9 cellular contexts compared by ENCODE assay signal in the genomic region with DNA sequence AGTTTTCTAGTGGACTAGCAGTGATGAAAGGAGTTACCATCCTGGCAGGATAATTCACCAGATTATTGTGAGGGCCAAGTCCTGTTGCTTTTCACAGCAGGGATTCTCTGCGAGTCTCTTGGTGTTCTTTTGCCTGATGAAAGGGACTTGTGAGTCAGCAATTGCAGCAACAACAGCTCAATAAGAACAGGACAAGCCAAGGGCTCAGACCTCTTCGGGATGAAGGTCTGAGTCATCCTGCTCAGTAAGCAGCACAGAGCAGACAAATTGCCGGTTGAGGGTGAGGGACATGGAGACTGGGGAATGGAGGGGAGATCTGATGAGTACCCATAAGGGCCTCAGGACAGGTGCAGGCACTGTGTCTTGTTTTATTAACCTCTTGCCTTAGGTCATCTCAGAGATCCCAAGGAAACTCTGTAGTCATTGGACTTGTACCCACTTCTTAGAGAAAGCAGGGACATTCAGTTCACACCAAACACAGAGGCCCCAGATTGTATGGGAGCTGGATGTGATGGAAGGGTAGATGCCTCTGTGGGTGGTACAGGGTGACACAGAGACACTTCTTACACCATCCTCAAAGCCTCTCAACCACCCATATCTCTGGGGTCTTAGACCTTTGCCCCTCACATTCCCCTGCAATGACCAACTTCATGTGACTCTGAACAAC.
A peak's percentile ranks its signal among the peaks of the same experiment; 100 is the strongest.
DNase-seq lines count a peak whose midpoint lies in the region; ATAC-seq, FAIRE-seq and TF ChIP-seq lines count a peak whose summit lies in the region.
"Had no signal": no experiment of that assay in that cellular context is flagged by ENCODE, and none has a peak within 500 bp of the region (broad histone marks: within the 10 kb centered on the region; RNA-seq: fewer than 3 reads in every experiment).

No MANE protein-coding gene starts in this region.

- peaks cover 23% of the 10 kb centered on the region for H3F3A ChIP-seq in GM23248 (ENCODE audit: insufficient read depth)

- no peak overlapping the region for H3K4me2 ChIP-seq in GM23248 (ENCODE audit: unreplicated experiment)

- H3K9ac ChIP-seq in GM23248 (no peak overlapping the region), NT2/D1 (ENCODE audit: insufficient read length, low read depth) (no peak overlapping the region)

- no peaks in the 10 kb centered on the region for H3K79me2 ChIP-seq in GM23248 (ENCODE audit: insufficient read depth)

- H3K36me3 ChIP-seq in GM23248 (ENCODE audit: low read depth) (no peaks in the 10 kb centered on the region), NT2/D1 (ENCODE audit: insufficient read depth, insufficient read length, low read length) (no peaks in the 10 kb centered on the region), psoas muscle (ENCODE audit: insufficient read depth in 1 of 2, low read depth in 1 of 2) (no peaks in the 10 kb centered on the region)
- H3K36me3 ChIP-seq: Peyer's patch had no signal

- H2AFZ ChIP-seq in GM23248, result no peak overlapping the region

- no peaks in the 10 kb centered on the region for H3K9me2 ChIP-seq in GM23248 (ENCODE audit: insufficient read depth)

- H3K9me3 Mint-ChIP-seq in effector memory CD8-positive, alpha-beta T cell, result no peaks in the 10 kb centered on the region

- FAIRE-seq in D721Med (lab: Jason Lieb, UNC), result no peak

- H4K20me1 ChIP-seq in GM23248 (ENCODE audit: insufficient read depth), result no peaks in the 10 kb centered on the region

- H3K27me3 ChIP-seq in GM23248 (replicated peaks; ENCODE audit: insufficient read depth) (no peaks in the 10 kb centered on the region), NT2/D1 (ENCODE audit: insufficient read depth, insufficient read length) (peaks cover 25% of the 10 kb centered on the region), psoas muscle (ENCODE audit: insufficient read depth in 3 of 3, low read length in 2 of 3) (no peaks in the 10 kb centered on the region), dorsolateral prefrontal cortex (peaks cover 0 to 6% (median 0%) of the 10 kb centered on the region in 45 donors)
- H3K27me3 ChIP-seq: Peyer's patch had no signal

- ATAC-seq in psoas muscle, result peak; percentile 73 to 91 (median 86)
- no peak for ATAC-seq in effector memory CD8-positive, alpha-beta T cell (replicated peaks)

- WGBS in GM23248 (ENCODE audit: low coverage in 1 of 2, low lambda C conversion rate in 2 of 2, missing lambda C conversion rate in 2 of 2), 2 experiments, result 0% methylated on average over 3 of the region's 3 CpGs
- 37 to 43% (median 40%) methylated on average over 3 of the region's 3 CpGs for WGBS in psoas muscle, 3 donors

- intact Hi-C loops in psoas muscle (cut with DNase I), result no loop called here
- intact Hi-C loops in dorsolateral prefrontal cortex (cut with DNase I), result no loop called here

- H3K27me3 Mint-ChIP-seq in effector memory CD8-positive, alpha-beta T cell, result peaks cover 7 to 57% of the 10 kb centered on the region in 2 donors

- no peak for TF ChIP-seq CTCF in epithelial cell of proximal tubule (conservative IDR thresholded peaks at IDR 0.05; ENCODE audit: low read depth, low read length)
- TF ChIP-seq CTCF in psoas muscle (IDR thresholded peaks at IDR 0.05), result no peak
- no peak for TF ChIP-seq CTCF in dorsolateral prefrontal cortex (IDR thresholded peaks at IDR 0.05 in 54 of 56, conservative IDR thresholded peaks at IDR 0.05 in 2 of 56; ENCODE audit: low read depth in 1 of 56, partially characterized antibody in 56 of 56)
- no peak for TF ChIP-seq CTCF in D721Med (IDR thresholded peaks at IDR 0.05; ENCODE audit: insufficient read depth, missing control alignments)

- no peak overlapping the region for H3K4me3 Mint-ChIP-seq in effector memory CD8-positive, alpha-beta T cell

- H3K9me3 ChIP-seq in GM23248 (ENCODE audit: low read depth) (no peaks in the 10 kb centered on the region), NT2/D1 (ENCODE audit: insufficient read depth, low read length) (no peaks in the 10 kb centered on the region), psoas muscle (no peaks in the 10 kb centered on the region)
- H3K9me3 ChIP-seq: Peyer's patch had no signal

- H3K4me1 ChIP-seq in GM23248 (ENCODE audit: insufficient read depth) (peaks cover 13% of the 10 kb centered on the region), NT2/D1 (ENCODE audit: insufficient read depth, insufficient read length) (peaks cover 26% of the 10 kb centered on the region), psoas muscle (peaks cover 10% of the 10 kb centered on the region)

- H3K36me3 Mint-ChIP-seq in effector memory CD8-positive, alpha-beta T cell (ENCODE audit: insufficient read depth), result peaks cover 4% of the 10 kb centered on the region

- in situ Hi-C loops in GM23248 (cut with MboI), result no loop called here

- H3K27ac Mint-ChIP-seq in effector memory CD8-positive, alpha-beta T cell, result no peak overlapping the region

- no peak overlapping the region for H3K27ac ChIP-seq in GM23248
- peak overlapping the region; percentile 13 for H3K27ac ChIP-seq in psoas muscle
- peak overlapping the region in 9 of 59 donors; percentile 8 to 72 (median 39) for H3K27ac ChIP-seq in dorsolateral prefrontal cortex
- H3K27ac ChIP-seq: Peyer's patch had no signal

- DNase-seq in GM23248 (peak; percentile 99), NT2/D1 (ENCODE audit: low read depth, low spot score) (peak; percentile 75), epithelial cell of proximal tubule (ENCODE audit: low read depth) (peak; percentile 90), psoas muscle (peak in 1 of 2 donors; percentile 47), dorsolateral prefrontal cortex (no peak), HUDEP-2 (lab: John Stamatoyannopoulos, UW; ENCODE audit: unreplicated experiment in 76 of 76) (no peak), D721Med (ENCODE audit: insufficient read length, low spot score) (no peak)
- DNase-seq in effector memory CD8-positive, alpha-beta T cell, result no peak

- peaks cover 13 to 25% of the 10 kb centered on the region in 2 donors for H3K4me1 Mint-ChIP-seq in effector memory CD8-positive, alpha-beta T cell (ENCODE audit: low read depth in 2 of 2)

- H3K4me3 ChIP-seq in GM23248 (no peak overlapping the region), NT2/D1 (ENCODE audit: insufficient read length, low read depth) (no peak overlapping the region), epithelial cell of proximal tubule (ENCODE audit: low read depth, low read length) (no peak overlapping the region), psoas muscle (no peak overlapping the region), dorsolateral prefrontal cortex (no peak overlapping the region)
- H3K4me3 ChIP-seq: Peyer's patch had no signal

Comparison
In these comparisons a context has a peak if more than half of its experiments do, and no peak if none do; other contexts are left out.
1. DNase-seq: peak in GM23248 (single experiment), NT2/D1 (single experiment) and epithelial cell of proximal tubule (single experiment); none in dorsolateral prefrontal cortex (0 of 10), effector memory CD8-positive, alpha-beta T cell (0 of 3), HUDEP-2 (0 of 76) and D721Med (single experiment).